Comparison of ENCODE assay signal across 2 cellular contexts in the genomic region with DNA sequence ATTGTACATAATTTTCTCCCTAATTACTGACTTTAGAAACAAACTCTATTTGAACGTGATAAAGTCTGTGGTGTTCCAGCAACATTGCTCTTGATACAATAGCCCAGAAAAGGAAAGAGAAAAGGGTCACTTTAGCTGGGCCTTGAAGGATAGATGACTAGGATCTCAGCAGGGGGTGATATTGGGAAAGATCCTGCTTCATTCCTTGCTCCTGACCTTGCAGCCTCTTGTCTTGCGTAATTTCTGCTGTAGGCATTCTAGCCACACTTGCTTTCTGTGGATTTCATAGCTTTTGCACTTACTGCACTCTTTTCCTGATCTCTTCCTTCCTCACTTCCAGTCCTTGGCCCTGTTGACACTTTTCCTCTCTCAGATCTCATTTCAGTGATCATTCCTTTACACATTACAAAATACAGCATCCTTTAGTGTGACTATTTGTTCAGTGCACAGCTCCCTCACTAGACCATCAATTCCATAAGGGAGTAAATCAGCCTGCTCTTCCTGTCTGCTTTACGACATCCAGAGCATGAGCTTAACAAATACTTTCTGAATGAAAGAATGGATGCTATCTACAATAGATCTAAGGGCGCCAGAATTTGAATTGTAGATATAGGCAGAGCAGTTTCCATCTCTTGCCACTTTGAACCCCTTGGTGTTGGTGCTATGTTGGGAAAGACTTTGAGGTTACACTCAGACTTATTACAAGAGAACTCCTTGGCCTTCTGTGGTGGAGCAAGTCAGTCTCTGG.
TF ChIP-seq lines count a peak whose summit lies in the region.

No MANE protein-coding gene starts in this region.

TF ChIP-seq in IMR-90, 13 proteins besides CTCF, POLR2A, EP300 and RAD21:
- TF ChIP-seq ELK1 (IDR thresholded peaks at IDR 0.05; ENCODE audit: borderline replicate concordance, low read depth, low read length) (no peak), MAZ (IDR thresholded peaks at IDR 0.05; ENCODE audit: borderline replicate concordance, low read depth, low read length) (no peak), NFE2L2 (IDR thresholded peaks at IDR 0.05; ENCODE audit: low read depth, low read length) (peak; percentile 35; the same call in 1 of the 2 replicates), MXI1 (IDR thresholded peaks at IDR 0.05; ENCODE audit: borderline replicate concordance, low read depth, low read length) (no peak), CHD1 (IDR thresholded peaks at IDR 0.05; ENCODE audit: low read depth, low read length) (no peak), SMC3 (IDR thresholded peaks at IDR 0.05; ENCODE audit: low read depth, low read length) (no peak), FOS (IDR thresholded peaks at IDR 0.05; ENCODE audit: low read depth, low read length) (0 out of 2 replicates have a peak, but pooled peaks have one; percentile 40), RCOR1 (IDR thresholded peaks at IDR 0.05; ENCODE audit: insufficient replicate concordance, low read length) (peak; percentile 17), BHLHE40 (IDR thresholded peaks at IDR 0.05; ENCODE audit: low read depth, low read length) (no peak), RFX5 (IDR thresholded peaks at IDR 0.05; ENCODE audit: low read depth, low read length) (no peak), MAFK (IDR thresholded peaks at IDR 0.05; ENCODE audit: low read depth, low read length) (no peak), CEBPB (IDR thresholded peaks at IDR 0.05; ENCODE audit: low read depth, low read length) (peak; percentile 100)
- TF ChIP-seq, protein P1, sequence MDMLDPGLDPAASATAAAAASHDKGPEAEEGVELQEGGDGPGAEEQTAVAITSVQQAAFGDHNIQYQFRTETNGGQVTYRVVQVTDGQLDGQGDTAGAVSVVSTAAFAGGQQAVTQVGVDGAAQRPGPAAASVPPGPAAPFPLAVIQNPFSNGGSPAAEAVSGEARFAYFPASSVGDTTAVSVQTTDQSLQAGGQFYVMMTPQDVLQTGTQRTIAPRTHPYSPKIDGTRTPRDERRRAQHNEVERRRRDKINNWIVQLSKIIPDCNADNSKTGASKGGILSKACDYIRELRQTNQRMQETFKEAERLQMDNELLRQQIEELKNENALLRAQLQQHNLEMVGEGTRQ (IDR thresholded peaks at IDR 0.05; ENCODE audit: low read depth, low read length): no peak

TF ChIP-seq in H1, 55 proteins besides CTCF, POLR2A, EP300 and RAD21:
- TF ChIP-seq CEBPB (IDR thresholded peaks at IDR 0.05; ENCODE audit: low read depth, low read length) (0 out of 2 replicates have a peak, but pooled peaks have one; percentile 31), ZNF274 (IDR thresholded peaks at IDR 0.05; ENCODE audit: borderline replicate concordance, extremely low read depth, low read length) (no peak)
TF ChIP-seq in H1: peak in this region for 1.
